ENCODE assay signal across 19 cellular contexts in genomic region chr2:57076856-57077255, GRCh38.
DNase-seq lines count a peak whose midpoint lies in the region; ATAC-seq and TF ChIP-seq lines count a peak whose summit lies in the region.
"Had no signal": no experiment of that assay in that cellular context is flagged by ENCODE, and none has a peak within 500 bp of the region (broad histone marks: within the 10 kb centered on the region; RNA-seq: fewer than 3 reads in every experiment).

No MANE protein-coding gene starts in this region.

- in situ Hi-C loops in astrocyte of the spinal cord (cut with HindIII; ENCODE audit: low sequenced_read_pairs) = no loop called here

- no peaks in the 10 kb centered on the region for H3K27me3 ChIP-seq in breast epithelium
- H3K27me3 ChIP-seq: BLaER1, SJCRH30 had no signal

- H3K27ac Mint-ChIP-seq in MCF 10A (ENCODE audit: low read depth, unreplicated experiment) (no peak overlapping the region), immature natural killer cell (no peak overlapping the region)
- H3K27ac Mint-ChIP-seq: CD8-positive, alpha-beta memory T cell; H9 had no signal

- H3K27me3 Mint-ChIP-seq in MCF 10A (ENCODE audit: insufficient read depth, unreplicated experiment) (no peaks in the 10 kb centered on the region), immature natural killer cell (ENCODE audit: low read depth in 3 of 3) (peaks cover 0 to 1% (median 0%) of the 10 kb centered on the region in 3 donors)
- H3K27me3 Mint-ChIP-seq: CD8-positive, alpha-beta memory T cell had no signal

- no peaks in the 10 kb centered on the region for H3K9me3 Mint-ChIP-seq in MCF 10A (ENCODE audit: unreplicated experiment)
- H3K9me3 Mint-ChIP-seq in immature natural killer cell = peaks cover 9 to 55% (median 30%) of the 10 kb centered on the region in 6 donors

- H3K9me3 ChIP-seq in breast epithelium = no peaks in the 10 kb centered on the region
- H3K9me3 ChIP-seq: BLaER1, SJCRH30 had no signal

- CTCF ChIA-PET in MCF 10A (lab: Yijun Ruan, JAX) = no interaction called here

- BruUV-seq in MCF 10A (replicated peaks; lab: Mats Ljungman, UMichigan) = no TSS peak

- peak; percentile 34 for DNase-seq in MCF 10A (ENCODE audit: unreplicated experiment)
- no peak for DNase-seq in breast epithelium (ENCODE audit: low spot score in 2 of 2)
- DNase-seq in astrocyte of the spinal cord (ENCODE audit: low read depth, low spot score) = peak; percentile 1
- peak; percentile 11 for DNase-seq in fibroblast of villous mesenchyme (ENCODE audit: low read depth)
- DNase-seq in immature natural killer cell = no peak
- no peak for DNase-seq in DMS153 (lab: John Stamatoyannopoulos, UW)
- DNase-seq: CD8-positive, alpha-beta memory T cell; DMS79 treated with DMSO at 0.1 percent for 48 hours; GDM1; H9; NCI-H1436; NCI-H2029 treated with DMSO at 0.1 percent for 48 hours; NCI-H748 treated with DMSO at 0.1 percent for 48 hours; PC-9; SJCRH30 had no signal

- POLR2A ChIA-PET in MCF 10A (lab: Yijun Ruan, JAX) = no interaction called here

- ATAC-seq in GM19023 (IDR thresholded peaks at IDR 0.05; ENCODE audit: unreplicated experiment) (no peak), GM21528 (IDR thresholded peaks at IDR 0.05; ENCODE audit: low FRiP score, unreplicated experiment) (no peak)

- no peak overlapping the region for H3K4me3 Mint-ChIP-seq in MCF 10A (ENCODE audit: unreplicated experiment)
- no peak overlapping the region for H3K4me3 Mint-ChIP-seq in immature natural killer cell
- H3K4me3 Mint-ChIP-seq: CD8-positive, alpha-beta memory T cell; H9 had no signal

- TF ChIP-seq CTCF in MCF 10A (IDR thresholded peaks at IDR 0.05; ENCODE audit: unreplicated experiment) (no peak), breast epithelium (IDR thresholded peaks at IDR 0.05) (no peak), astrocyte of the spinal cord (IDR thresholded peaks at IDR 0.05; ENCODE audit: low read depth, low read length) (no peak), fibroblast of villous mesenchyme (IDR thresholded peaks at IDR 0.05; ENCODE audit: insufficient read depth, low read depth, low read length) (no peak)

- no peaks in the 10 kb centered on the region for H3K4me1 ChIP-seq in breast epithelium
- H3K4me1 ChIP-seq: BLaER1 had no signal

- peaks cover 16% of the 10 kb centered on the region for H3K4me1 Mint-ChIP-seq in MCF 10A (ENCODE audit: insufficient read depth, unreplicated experiment)
- no peaks in the 10 kb centered on the region for H3K4me1 Mint-ChIP-seq in immature natural killer cell
- H3K4me1 Mint-ChIP-seq: CD8-positive, alpha-beta memory T cell; H9 had no signal

- no peak overlapping the region for H3K4me3 ChIP-seq in breast epithelium
- no peak overlapping the region for H3K4me3 ChIP-seq in astrocyte of the spinal cord (ENCODE audit: low read depth, low read length)
- no peak overlapping the region for H3K4me3 ChIP-seq in fibroblast of villous mesenchyme (ENCODE audit: low read depth, low read length)
- H3K4me3 ChIP-seq: BLaER1, PC-9, SJCRH30 had no signal

- H3K36me3 ChIP-seq in breast epithelium = no peaks in the 10 kb centered on the region
- H3K36me3 ChIP-seq: BLaER1, SJCRH30 had no signal

- intact Hi-C loops in MCF 10A (cut with micrococcal nuclease) = no loop called here
- intact Hi-C loops in breast epithelium (cut with DNase I; ENCODE audit: low total_unique reads) = no loop called here

- H3K36me3 Mint-ChIP-seq in MCF 10A (ENCODE audit: insufficient read depth, unreplicated experiment) = no peaks in the 10 kb centered on the region
- peaks cover 0 to 8% (median 0%) of the 10 kb centered on the region in 3 donors for H3K36me3 Mint-ChIP-seq in immature natural killer cell
- H3K36me3 Mint-ChIP-seq: CD8-positive, alpha-beta memory T cell had no signal

- no peak for TF ChIP-seq POLR2A in breast epithelium (IDR thresholded peaks at IDR 0.05)

- no peak overlapping the region for H3K27ac ChIP-seq in breast epithelium
- H3K27ac ChIP-seq: 22Rv1, BLaER1, PC-9, SJCRH30 had no signal

Comparison
In these comparisons a context has a peak if more than half of its experiments do, and no peak if none do; other contexts are left out.
1. DNase-seq: peak in MCF 10A (single experiment), astrocyte of the spinal cord (single experiment) and fibroblast of villous mesenchyme (single experiment); none in breast epithelium (0 of 2), immature natural killer cell (0 of 3) and DMS153 (single experiment).